In genomic region chr9:5920860-5921328, GRCh38 we compare ENCODE assay signal across 9 cellular contexts. TPM values are rescaled to one million over a fixed set of nuclear protein-coding genes. Genes with fewer than 3 reads are reported as not detected.
DNase-seq lines count a peak whose midpoint lies in the region; ATAC-seq, FAIRE-seq and TF ChIP-seq lines count a peak whose summit lies in the region.
"Had no signal": no experiment of that assay in that cellular context is flagged by ENCODE, and none has a peak within 500 bp of the region (broad histone marks: within the 10 kb centered on the region; RNA-seq: fewer than 3 reads in every experiment).

No MANE protein-coding gene starts in this region.

- no peak overlapping the region for H3K27ac ChIP-seq in small intestine (ENCODE audit: low read depth in 1 of 2, low read length in 1 of 2)

- TF ChIP-seq CTCF in GM06990 (IDR thresholded peaks at IDR 0.05; ENCODE audit: insufficient read depth, low read length, poor library complexity, severe bottlenecking) (no peak), CD14-positive monocyte (IDR thresholded peaks at IDR 0.05) (no peak)

- peak overlapping the region; percentile 90 for H3K27ac Mint-ChIP-seq in activated CD4-positive, alpha-beta memory T cell treated with anti-CD3 and anti-CD28 coated beads for 36 hours
- no peak overlapping the region for H3K27ac Mint-ChIP-seq in CD14-positive monocyte

- FAIRE-seq in GM19239 (lab: Jason Lieb, UNC) (no peak), small intestine (lab: Jason Lieb, UNC) (no peak)

- no peak overlapping the region for H3K4me3 Mint-ChIP-seq in activated CD4-positive, alpha-beta memory T cell treated with anti-CD3 and anti-CD28 coated beads for 36 hours
- H3K4me3 Mint-ChIP-seq in CD14-positive monocyte, result no peak overlapping the region

- H3K36me3 ChIP-seq in GM06990 (ENCODE audit: control insufficient read depth, insufficient read depth, low read length) (peaks cover 5% of the 10 kb centered on the region), small intestine (ENCODE audit: control insufficient read depth in 2 of 2, insufficient read depth in 2 of 2, low read length in 2 of 2) (peaks cover 6 to 17% of the 10 kb centered on the region in 2 donors)

- peak; percentile 46 for DNase-seq in GM06990 (ENCODE audit: extremely low read depth, insufficient read length)
- peak; percentile 28 for DNase-seq in GM19239 (ENCODE audit: insufficient read length, low spot score)
- peak; percentile 54 for DNase-seq in activated CD4-positive, alpha-beta memory T cell treated with anti-CD3 and anti-CD28 coated beads for 36 hours
- DNase-seq in NCI-H1092 treated with DMSO at 0.1 percent for 48 hours (lab: John Stamatoyannopoulos, UW), result no peak
- DNase-seq in NCI-H2196 treated with DMSO at 0.1 percent for 48 hours (lab: John Stamatoyannopoulos, UW; ENCODE audit: unreplicated experiment), result no peak
- DNase-seq in CD14-positive monocyte (ENCODE audit: low spot score), result no peak
- DNase-seq in small intestine, result no peak
- DNase-seq: DND-41 had no signal

- H3K36me3 Mint-ChIP-seq in activated CD4-positive, alpha-beta memory T cell treated with anti-CD3 and anti-CD28 coated beads for 36 hours, result peaks cover 35% of the 10 kb centered on the region
- peaks cover 44 to 56% of the 10 kb centered on the region in 2 donors for H3K36me3 Mint-ChIP-seq in CD14-positive monocyte

- no peaks in the 10 kb centered on the region for H3K9me3 Mint-ChIP-seq in activated CD4-positive, alpha-beta memory T cell treated with anti-CD3 and anti-CD28 coated beads for 36 hours
- H3K9me3 Mint-ChIP-seq in CD14-positive monocyte, result no peaks in the 10 kb centered on the region

- peaks cover 27% of the 10 kb centered on the region for H3K4me1 Mint-ChIP-seq in activated CD4-positive, alpha-beta memory T cell treated with anti-CD3 and anti-CD28 coated beads for 36 hours (ENCODE audit: low read depth)
- no peaks in the 10 kb centered on the region for H3K4me1 Mint-ChIP-seq in CD14-positive monocyte

- POLR2A ChIA-PET in activated CD4-positive, alpha-beta memory T cell treated with anti-CD3 and anti-CD28 coated beads for 36 hours (lab: Charles Lee), result interaction anchor here (0.6 to 1.1 kb wide), 5 partner anchors 10 to 88 kb away, joined by 3 read pairs; partner anchors contain the start of gene ERMP1

- ATAC-seq in HG02885 (IDR thresholded peaks at IDR 0.05; ENCODE audit: poor library complexity, unreplicated experiment), result peak; percentile 90

- no peaks in the 10 kb centered on the region for H3K27me3 Mint-ChIP-seq in activated CD4-positive, alpha-beta memory T cell treated with anti-CD3 and anti-CD28 coated beads for 36 hours
- H3K27me3 Mint-ChIP-seq in CD14-positive monocyte (ENCODE audit: low read depth in 3 of 3), result no peaks in the 10 kb centered on the region

- CTCF ChIA-PET in activated CD4-positive, alpha-beta memory T cell treated with anti-CD3 and anti-CD28 coated beads for 36 hours (lab: Charles Lee), result interaction anchor here (0.8 to 1.5 kb wide), 2 partner anchors 13 to 34 kb away, joined by 3 to 4 read pairs; no protein-coding TSS in a partner anchor

- H3K4me3 ChIP-seq in GM06990 (replicated peaks; ENCODE audit: low read depth, low read length) (no peak overlapping the region), small intestine (ENCODE audit: low read depth in 1 of 2, low read length in 2 of 2) (no peak overlapping the region)

- intact Hi-C loops in activated CD4-positive, alpha-beta memory T cell treated with anti-CD3 and anti-CD28 coated beads for 36 hours (cut with micrococcal nuclease), result loop anchor here (1.0 kb wide), 1 partner anchor 11 kb away; no protein-coding TSS in a partner anchor
- intact Hi-C loops in CD14-positive monocyte (cut with micrococcal nuclease), result no loop called here

- no peaks in the 10 kb centered on the region for H3K9me3 ChIP-seq in small intestine (ENCODE audit: control insufficient read depth, low read depth)

- no peaks in the 10 kb centered on the region for H3K4me1 ChIP-seq in small intestine (ENCODE audit: control insufficient read depth in 2 of 2, insufficient read depth in 1 of 2, low read depth in 1 of 2, low read length in 1 of 2)

- H3K27me3 ChIP-seq in GM06990 (replicated peaks; ENCODE audit: control insufficient read depth, insufficient read depth, low read length) (no peaks in the 10 kb centered on the region), small intestine (ENCODE audit: control insufficient read depth in 2 of 2, insufficient read depth in 2 of 2, low read length in 2 of 2) (no peaks in the 10 kb centered on the region)

- 85 to 96% (median 91%) methylated on average over 2 of the region's 2 CpGs for WGBS in small intestine, 3 donors

RNA-seq across cellular contexts. Expression of gene MLANA, which starts 30.2 kb away (rescaled TPM):
- total RNA-seq in activated CD4-positive, alpha-beta memory T cell treated with anti-CD3 and anti-CD28 coated beads for 36 hours, result not detected
- polyA plus RNA-seq in CD14-positive monocyte, result not detected
- polyA plus RNA-seq in small intestine, result not detected

Comparison
In these comparisons a context has a peak if more than half of its experiments do, and no peak if none do; other contexts are left out.
1. DNase-seq: peak in GM06990 (single experiment), GM19239 (single experiment) and activated CD4-positive, alpha-beta memory T cell treated with anti-CD3 and anti-CD28 coated beads for 36 hours (single experiment); none in NCI-H1092 treated with DMSO at 0.1 percent for 48 hours (single experiment), NCI-H2196 treated with DMSO at 0.1 percent for 48 hours (single experiment), CD14-positive monocyte (single experiment) and small intestine (single experiment).